15 cellular contexts compared by ENCODE assay signal in the genomic region with DNA sequence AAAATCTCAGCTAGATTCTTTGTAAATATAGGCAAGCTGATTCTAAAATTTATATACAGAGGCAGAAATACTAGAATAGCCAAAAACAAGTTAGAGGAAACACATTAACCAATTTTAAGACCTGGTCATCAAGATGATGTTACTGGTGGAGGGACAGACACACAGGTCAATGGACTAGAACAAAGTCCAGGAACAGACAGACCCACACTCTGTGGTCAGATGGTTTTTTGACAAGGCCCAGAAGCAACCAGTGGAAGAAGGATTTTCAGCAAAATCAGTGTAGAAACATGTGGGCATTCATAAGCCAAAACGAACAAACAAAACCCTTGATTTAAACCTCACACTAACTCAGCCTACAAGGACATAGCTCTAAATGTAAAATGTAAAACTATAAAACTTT.
DNase-seq lines count a peak whose midpoint lies in the region; ATAC-seq and TF ChIP-seq lines count a peak whose summit lies in the region.
"Had no signal": no experiment of that assay in that cellular context is flagged by ENCODE, and none has a peak within 500 bp of the region (broad histone marks: within the 10 kb centered on the region; RNA-seq: fewer than 3 reads in every experiment).

No MANE protein-coding gene starts in this region.

- peaks cover 0 to 5% (median 0%) of the 10 kb centered on the region in 7 donors for H3K9me3 Mint-ChIP-seq in CD14-positive monocyte
- no peaks in the 10 kb centered on the region for H3K9me3 Mint-ChIP-seq in dendritic cell treated with granulocyte-macrophage colony-stimulating factor and Interleukin-4, amounts not matched to agents 40 ng/mL and 50 ng/mL, for 4 days

- H3K36me3 ChIP-seq in DOHH2 (ENCODE audit: control insufficient read depth, low read length) (no peaks in the 10 kb centered on the region), neutrophil (no peaks in the 10 kb centered on the region), thyroid gland (no peaks in the 10 kb centered on the region)

- H4K20me1 ChIP-seq in DOHH2 (ENCODE audit: control insufficient read depth, insufficient read depth, low read depth, low read length): no peaks in the 10 kb centered on the region

- H3K4me1 ChIP-seq in DOHH2 (ENCODE audit: control insufficient read depth, low read length): peaks cover 49% of the 10 kb centered on the region
- H3K4me1 ChIP-seq in neutrophil (ENCODE audit: control insufficient read depth in 1 of 2, insufficient read depth in 1 of 2, low read depth in 1 of 2, low read length in 1 of 2): peaks cover 14 to 16% of the 10 kb centered on the region in 2 experiments
- H3K4me1 ChIP-seq in thyroid gland: peaks cover 0 to 7% of the 10 kb centered on the region in 2 donors

- H3K9me3 ChIP-seq in DOHH2 (ENCODE audit: control insufficient read depth, insufficient read depth, low read length): peaks cover 4% of the 10 kb centered on the region; the same call in 1 of the 2 replicates
- no peaks in the 10 kb centered on the region for H3K9me3 ChIP-seq in neutrophil
- no peaks in the 10 kb centered on the region for H3K9me3 ChIP-seq in thyroid gland
- H3K9me3 ChIP-seq: SK-N-SH had no signal

- H3K27me3 ChIP-seq in DOHH2 (ENCODE audit: control insufficient read depth, low read length) (no peaks in the 10 kb centered on the region), neutrophil (no peaks in the 10 kb centered on the region), thyroid gland (no peaks in the 10 kb centered on the region)

- H3K4me2 ChIP-seq in DOHH2 (ENCODE audit: low read length): peak overlapping the region; percentile 70
- H3K4me2 ChIP-seq: SK-N-SH had no signal

- no peaks in the 10 kb centered on the region for H3K9me2 ChIP-seq in DOHH2 (replicated peaks; ENCODE audit: control insufficient read depth, low read length)
- H3K9me2 ChIP-seq: SK-N-SH had no signal

- no peak for ATAC-seq in GM18870 (IDR thresholded peaks at IDR 0.05; ENCODE audit: unreplicated experiment)
- ATAC-seq: HCT116 had no signal

- H3K4me3 Mint-ChIP-seq in CD14-positive monocyte: no peak overlapping the region
- H3K4me3 Mint-ChIP-seq in dendritic cell treated with granulocyte-macrophage colony-stimulating factor and Interleukin-4, amounts not matched to agents 40 ng/mL and 50 ng/mL, for 4 days: no peak overlapping the region

- H3K4me1 Mint-ChIP-seq in CD14-positive monocyte: peaks cover 25% of the 10 kb centered on the region
- peaks cover 52% of the 10 kb centered on the region for H3K4me1 Mint-ChIP-seq in dendritic cell treated with granulocyte-macrophage colony-stimulating factor and Interleukin-4, amounts not matched to agents 40 ng/mL and 50 ng/mL, for 4 days (ENCODE audit: low read depth)

- H3K27ac Mint-ChIP-seq in CD14-positive monocyte: peak overlapping the region; percentile 85 to 94 (median 92)
- H3K27ac Mint-ChIP-seq in dendritic cell treated with granulocyte-macrophage colony-stimulating factor and Interleukin-4, amounts not matched to agents 40 ng/mL and 50 ng/mL, for 4 days: peak overlapping the region; percentile 90

- DNase-seq in CD14-positive monocyte (ENCODE audit: low spot score) (no peak), thyroid gland (no peak)
- DNase-seq in stimulated activated naive CD4-positive, alpha-beta T cell (lab: John Stamatoyannopoulos, UW): no peak
- DNase-seq: ACHN, AML-193, NCI-H1417, NCI-H187 treated with DMSO at 0.1 percent for 48 hours, NCI-H69, SHP77, SK-N-SH had no signal

- H3K36me3 Mint-ChIP-seq in CD14-positive monocyte: peaks cover 13 to 18% of the 10 kb centered on the region in 2 donors
- H3K36me3 Mint-ChIP-seq in dendritic cell treated with granulocyte-macrophage colony-stimulating factor and Interleukin-4, amounts not matched to agents 40 ng/mL and 50 ng/mL, for 4 days (ENCODE audit: low read depth): peaks cover 20% of the 10 kb centered on the region

- H3K27ac ChIP-seq in DOHH2 (ENCODE audit: low read depth, low read length) (peak overlapping the region; percentile 78), neutrophil (peak overlapping the region; percentile 86), thyroid gland (no peak overlapping the region)

- H3K4me3 ChIP-seq in DOHH2 (ENCODE audit: low read length) (peak overlapping the region; percentile 55; the same call in 1 of the 2 replicates), neutrophil (ENCODE audit: low read depth in 1 of 2, low read length in 1 of 2) (peak overlapping the region in 1 of 2 experiments; percentile 26), thyroid gland (replicated peaks in 1 of 3) (no peak overlapping the region)

- H3F3A ChIP-seq in DOHH2 (ENCODE audit: control insufficient read depth, insufficient read depth): peaks cover 17% of the 10 kb centered on the region

- no peaks in the 10 kb centered on the region for H3K79me2 ChIP-seq in DOHH2 (ENCODE audit: control insufficient read depth, low read length)

- no peak for TF ChIP-seq CTCF in CD14-positive monocyte (IDR thresholded peaks at IDR 0.05)
- no peak for TF ChIP-seq CTCF in DOHH2 (IDR thresholded peaks at IDR 0.05; ENCODE audit: low read depth, low read length, poor library complexity, severe bottlenecking)
- TF ChIP-seq CTCF in neutrophil (IDR thresholded peaks at IDR 0.05): no peak
- no peak for TF ChIP-seq CTCF in thyroid gland (IDR thresholded peaks at IDR 0.05)

- TF ChIP-seq POLR2A in thyroid gland (IDR thresholded peaks at IDR 0.05): no peak

- WGBS in thyroid gland, 2 donors: 85 to 88% methylated on average over 1 of the region's 1 CpG

- intact Hi-C loops in CD14-positive monocyte (cut with micrococcal nuclease): loop anchor here in 1 of 2 donors (5.0 kb wide), 1 partner anchor 63 kb away; no protein-coding TSS in a partner anchor
- intact Hi-C loops in dendritic cell treated with granulocyte-macrophage colony-stimulating factor and Interleukin-4, amounts not matched to agents 40 ng/mL and 50 ng/mL, for 4 days (cut with micrococcal nuclease): loop anchor here (2.0 kb wide), 1 partner anchor 69 kb away; no protein-coding TSS in a partner anchor
- intact Hi-C loops in thyroid gland (cut with DNase I): no loop called here

- no peaks in the 10 kb centered on the region for H3K27me3 Mint-ChIP-seq in CD14-positive monocyte (ENCODE audit: low read depth in 3 of 3)
- H3K27me3 Mint-ChIP-seq in dendritic cell treated with granulocyte-macrophage colony-stimulating factor and Interleukin-4, amounts not matched to agents 40 ng/mL and 50 ng/mL, for 4 days: no peaks in the 10 kb centered on the region

Comparison
In these comparisons a context has a peak if more than half of its experiments do, and no peak if none do; other contexts are left out.
1. H3K27ac ChIP-seq: peak in DOHH2 (single experiment) and neutrophil (single experiment); none in thyroid gland (0 of 3).